8 cellular contexts compared by ENCODE assay signal in the genomic region with DNA sequence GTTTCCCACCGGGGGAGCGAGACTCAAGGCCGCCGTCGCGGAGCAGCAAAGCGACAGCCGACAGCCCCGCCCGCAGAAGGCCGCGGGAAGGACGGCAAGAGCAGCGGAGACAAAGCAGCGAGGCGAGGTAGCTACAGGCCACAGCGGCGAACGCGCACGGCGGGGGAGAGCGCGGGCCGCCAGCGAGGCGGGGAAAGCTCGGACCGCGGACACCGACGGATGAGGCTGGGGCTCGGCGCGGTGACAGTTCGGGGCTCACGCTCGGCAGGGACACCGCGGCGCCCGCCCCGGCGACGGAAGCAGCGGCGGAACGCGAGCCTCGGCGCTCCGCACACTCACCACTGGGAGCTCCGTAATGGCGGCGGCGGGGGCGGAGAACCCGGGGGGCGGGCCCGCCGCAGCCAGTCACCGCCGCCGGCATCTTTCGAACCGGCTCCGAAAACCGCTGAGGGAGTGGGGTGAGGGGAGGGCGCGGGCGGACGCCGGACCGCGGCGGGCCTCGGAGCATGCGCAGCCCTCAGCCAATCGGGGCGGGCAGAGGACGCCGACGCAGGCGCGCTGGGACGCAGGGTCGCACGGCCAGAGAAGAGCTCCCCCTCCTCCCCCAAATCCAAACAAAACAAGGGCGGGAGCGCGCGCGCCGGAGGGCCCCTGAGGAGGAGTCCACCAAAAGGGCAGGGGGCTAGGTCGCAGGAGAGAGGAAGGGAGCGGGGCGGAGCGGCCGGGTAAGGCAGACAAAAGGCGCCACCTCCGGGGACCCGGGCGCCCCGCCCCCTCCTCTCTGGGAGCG. TPM values are rescaled to one million over a fixed set of nuclear protein-coding genes. Genes with fewer than 3 reads are reported as not detected.
DNase-seq lines count a peak whose midpoint lies in the region; ATAC-seq and TF ChIP-seq lines count a peak whose summit lies in the region.

No MANE protein-coding gene starts in this region.

- H3K4me3 ChIP-seq in right cardiac atrium (ENCODE audit: low read length) (peak overlapping the region; percentile 98), uterus (peak overlapping the region; percentile 75 to 98)

- H3K27ac Mint-ChIP-seq in T-helper 17 cell: peak overlapping the region; percentile 96

- intact Hi-C loops in right cardiac atrium (cut with DNase I) (no loop called here), uterus (cut with DNase I; ENCODE audit: low total_unique reads) (no loop called here)

- H3K4me1 Mint-ChIP-seq in T-helper 17 cell: peaks cover 26% of the 10 kb centered on the region

- H3K4me1 ChIP-seq in right cardiac atrium (ENCODE audit: control insufficient read depth, insufficient read depth, low read length): no peaks in the 10 kb centered on the region
- H3K4me1 ChIP-seq in uterus: no peaks in the 10 kb centered on the region

- ATAC-seq in GM18499 (IDR thresholded peaks at IDR 0.05; ENCODE audit: insufficient read depth, unreplicated experiment) (peak; percentile 43), HG02938 (IDR thresholded peaks at IDR 0.05; ENCODE audit: unreplicated experiment) (peak; percentile 75), T-helper 17 cell (peak; percentile 80), right cardiac atrium (peak; percentile 96)

- H3K9me3 ChIP-seq in T-helper 17 cell (ENCODE audit: control insufficient read depth, low read length, poor library complexity, severe bottlenecking) (no peaks in the 10 kb centered on the region), right cardiac atrium (ENCODE audit: control insufficient read depth, low read length) (no peaks in the 10 kb centered on the region), uterus (no peaks in the 10 kb centered on the region)

- H3K36me3 ChIP-seq in uterus: no peaks in the 10 kb centered on the region

- DNase-seq in NCI-H1694 treated with DMSO at 0.1 percent for 48 hours (lab: John Stamatoyannopoulos, UW): peak; percentile 83
- peak; percentile 95 to 96 (median 95) for DNase-seq in T-helper 17 cell
- DNase-seq in anterior cingulate cortex (lab: John Stamatoyannopoulos, UW): peak; percentile 29 to 96 (median 90)
- peak; percentile 95 to 99 (median 98) for DNase-seq in right cardiac atrium
- DNase-seq in pulmonary artery endothelial cell (ENCODE audit: low read depth, low spot score): peak; percentile 59
- DNase-seq in uterus: peak; percentile 92 to 96

- H3K4me3 Mint-ChIP-seq in T-helper 17 cell: peak overlapping the region; percentile 99

- peak overlapping the region; percentile 96 for H3K27ac ChIP-seq in right cardiac atrium (ENCODE audit: low read length)
- peak overlapping the region; percentile 99 for H3K27ac ChIP-seq in uterus

- H3K27me3 ChIP-seq in right cardiac atrium (ENCODE audit: control insufficient read depth, insufficient read depth): no peaks in the 10 kb centered on the region
- H3K27me3 ChIP-seq in uterus: no peaks in the 10 kb centered on the region

- WGBS in right cardiac atrium: under 1% methylated on average over 105 of the region's 105 CpGs

- TF ChIP-seq POLR2A in uterus (IDR thresholded peaks at IDR 0.05): peak; percentile 88 to 90

- no peaks in the 10 kb centered on the region for H3K36me3 Mint-ChIP-seq in T-helper 17 cell (ENCODE audit: low read depth)

- TF ChIP-seq CTCF in uterus (IDR thresholded peaks at IDR 0.05): peak in 1 of 4 experiments; percentile 6

- no peaks in the 10 kb centered on the region for H3K27me3 Mint-ChIP-seq in T-helper 17 cell

RNA-seq across cellular contexts. Expression of gene HP1BP3, which starts 0.6 kb away (rescaled TPM):
- total RNA-seq in T-helper 17 cell: 100 to 1,000 TPM; 210 to 230 TPM
- 100 to 1,000 TPM; 134 to 147 (median 141) TPM for total RNA-seq in right cardiac atrium
- polyA plus RNA-seq in right cardiac atrium: 58.1 TPM
- total RNA-seq in pulmonary artery endothelial cell: 182 and 235 TPM in 2 replicates
- 100 to 1,000 TPM; 108 to 342 (median 206) TPM for total RNA-seq in uterus

RNA-seq across cellular contexts. Expression of gene SH2D5, which starts 54.0 kb away (rescaled TPM):
- total RNA-seq in T-helper 17 cell (not detected), right cardiac atrium (under 1 TPM in 3 of 4 donors, not detected in 1; 0.11 to 0.45 (median 0.18) TPM), pulmonary artery endothelial cell (1.4 and 3.4 TPM in 2 replicates), uterus (under 1 TPM in 1 of 4 donors, not detected in 3; 0.55 TPM)
- polyA plus RNA-seq in right cardiac atrium: 0.11 TPM

Comparison
In these comparisons a context has a peak if more than half of its experiments do, and no peak if none do; other contexts are left out.
1. Peak in every context shown above with its lines: DNase-seq, ATAC-seq, H3K4me3 ChIP-seq and H3K27ac ChIP-seq.
2. ATAC-seq: peak in every context shown above with its lines; median percentile 96 in right cardiac atrium; 80 in T-helper 17 cell; 75 in HG02938; 43 in GM18499.